In genomic region chr10:121926669-121927360, GRCh38 we compare ENCODE assay signal across 9 cellular contexts. TPM values are rescaled to one million over a fixed set of nuclear protein-coding genes. Genes with fewer than 3 reads are reported as not detected.
DNase-seq lines count a peak whose midpoint lies in the region; ATAC-seq, FAIRE-seq and TF ChIP-seq lines count a peak whose summit lies in the region.
"Had no signal": no experiment of that assay in that cellular context is flagged by ENCODE, and none has a peak within 500 bp of the region (broad histone marks: within the 10 kb centered on the region; RNA-seq: fewer than 3 reads in every experiment).

No MANE protein-coding gene starts in this region.

- peak overlapping the region; percentile 82 to 99 (median 91) for H3K4me3 ChIP-seq in BLaER1 treated with 17β-estradiol and CSF1 and Interleukin-3, amounts not matched to agents 10 nM and 100 nM
- peak overlapping the region; percentile 93 for H3K4me3 ChIP-seq in WI38 (ENCODE audit: low read depth, low read length)
- H3K4me3 ChIP-seq in fibroblast of the aortic adventitia (ENCODE audit: low read depth, low read length), result peak overlapping the region; percentile 88
- peak overlapping the region; percentile 88 to 100 (median 98) for H3K4me3 ChIP-seq in pancreas

- H3K9ac ChIP-seq in BLaER1 treated with 17β-estradiol and CSF1 and Interleukin-3, amounts not matched to agents 10 nM and 100 nM, result peak overlapping the region; percentile 92 to 99 (median 98)

- H4K20me1 ChIP-seq in BLaER1 treated with 17β-estradiol and CSF1 and Interleukin-3, amounts not matched to agents 10 nM and 100 nM, result peaks cover 0 to 25% (median 6%) of the 10 kb centered on the region in 11 experiments; a peak in 6 of 22 replicates

- H3K27ac ChIP-seq in BLaER1 treated with 17β-estradiol and CSF1 and Interleukin-3, amounts not matched to agents 10 nM and 100 nM, result peak overlapping the region; percentile 95 to 99 (median 98)
- peak overlapping the region; percentile 95 to 99 (median 98) for H3K27ac ChIP-seq in pancreas

- peak; percentile 29 for DNase-seq in fibroblast of the aortic adventitia (ENCODE audit: low read depth)
- no peak for DNase-seq in pancreas
- no peak for DNase-seq in activated gamma-delta T cell treated with Interleukin-2 at 50 U/mL for 16 hours

- FAIRE-seq in pancreas (lab: Jason Lieb, UNC), result no peak
- FAIRE-seq: TTC549 had no signal

- TF ChIP-seq CTCF in WI38 (IDR thresholded peaks at IDR 0.05; ENCODE audit: low read depth, low read length), result no peak
- TF ChIP-seq CTCF in fibroblast of the aortic adventitia (IDR thresholded peaks at IDR 0.05; ENCODE audit: insufficient read depth, low read length), result no peak
- TF ChIP-seq CTCF in pancreas (IDR thresholded peaks at IDR 0.05), result no peak

- H3K9me3 ChIP-seq in BLaER1 treated with 17β-estradiol and CSF1 and Interleukin-3, amounts not matched to agents 10 nM and 100 nM (replicated peaks in 1 of 11), result no peaks in the 10 kb centered on the region
- H3K9me3 ChIP-seq in pancreas, result no peaks in the 10 kb centered on the region

- ATAC-seq in GM18867 (IDR thresholded peaks at IDR 0.05; ENCODE audit: unreplicated experiment) (peak; percentile 11), HG03457 (IDR thresholded peaks at IDR 0.05; ENCODE audit: unreplicated experiment) (peak; percentile 1), pancreas (no peak), HG03442 (IDR thresholded peaks at IDR 0.05; ENCODE audit: unreplicated experiment) (no peak)

- no peaks in the 10 kb centered on the region for H3K27me3 ChIP-seq in BLaER1 treated with 17β-estradiol and CSF1 and Interleukin-3, amounts not matched to agents 10 nM and 100 nM
- H3K27me3 ChIP-seq in pancreas, result no peaks in the 10 kb centered on the region

- intact Hi-C loops in pancreas (cut with DNase I), result loop anchor here in 1 of 3 donors (10.0 kb wide), 1 partner anchor 128 kb away; no protein-coding TSS in a partner anchor

- peaks cover 28 to 46% (median 35%) of the 10 kb centered on the region in 10 experiments for H3K4me1 ChIP-seq in BLaER1 treated with 17β-estradiol and CSF1 and Interleukin-3, amounts not matched to agents 10 nM and 100 nM
- peaks cover 3 to 13% (median 9%) of the 10 kb centered on the region in 3 donors for H3K4me1 ChIP-seq in pancreas

- H3K4me2 ChIP-seq in BLaER1 treated with 17β-estradiol and CSF1 and Interleukin-3, amounts not matched to agents 10 nM and 100 nM, result peak overlapping the region; percentile 75 to 91 (median 85)

- WGBS in pancreas, 2 donors, result 0 to 1% methylated on average over 20 of the region's 20 CpGs

- peaks cover 11 to 26% (median 16%) of the 10 kb centered on the region in 11 experiments; a peak in 20 of 22 replicates for H3K36me3 ChIP-seq in BLaER1 treated with 17β-estradiol and CSF1 and Interleukin-3, amounts not matched to agents 10 nM and 100 nM
- no peaks in the 10 kb centered on the region for H3K36me3 ChIP-seq in pancreas

RNA-seq across cellular contexts. Expression of gene ATE1, which starts 1.0 kb away (rescaled TPM):
- total RNA-seq in fibroblast of the aortic adventitia (ENCODE audit: low replicate concordance), result 39.9 and 53.2 TPM in 2 replicates
- 10 to 100 TPM in 3 of 6 donors, 1 to 10 TPM in 3; 7.4 to 15.4 (median 10.4) TPM for total RNA-seq in pancreas
- 1 to 10 TPM; 2.8 to 5.4 TPM for polyA plus RNA-seq in pancreas

RNA-seq across cellular contexts. Expression of gene NSMCE4A, which starts 48.2 kb away (rescaled TPM):
- 25.0 and 39.3 TPM in 2 replicates for total RNA-seq in fibroblast of the aortic adventitia (ENCODE audit: low replicate concordance)
- 10 to 100 TPM; 15.5 to 27.6 (median 23.2) TPM for total RNA-seq in pancreas
- 10 to 100 TPM; 67.2 to 87.0 TPM for polyA plus RNA-seq in pancreas

Comparison
In these comparisons a context has a peak if more than half of its experiments do, and no peak if none do; other contexts are left out.
1. ATAC-seq: peak in GM18867 (single experiment) and HG03457 (single experiment); none in pancreas (0 of 4) and HG03442 (single experiment).
2. Peak in every context shown above with its lines, with median percentiles within 50 percentile points of each other: H3K4me3 ChIP-seq.